ENCODE assay signal across 17 cellular contexts in genomic region chr10:114694062-114694461, GRCh38. TPM values are rescaled to one million over a fixed set of nuclear protein-coding genes. Genes with fewer than 3 reads are reported as not detected.
A peak's percentile ranks its signal among the peaks of the same experiment; 100 is the strongest.
DNase-seq lines count a peak whose midpoint lies in the region; ATAC-seq and TF ChIP-seq lines count a peak whose summit lies in the region.
"Had no signal": no experiment of that assay in that cellular context is flagged by ENCODE, and none has a peak within 500 bp of the region (broad histone marks: within the 10 kb centered on the region; RNA-seq: fewer than 3 reads in every experiment).

No MANE protein-coding gene starts in this region.

- no peaks in the 10 kb centered on the region for H3K36me3 Mint-ChIP-seq in CD8-positive, alpha-beta T cell
- H3K36me3 Mint-ChIP-seq in activated CD8-positive, alpha-beta T cell treated with anti-CD3 and anti-CD28 coated beads for 36 hours (ENCODE audit: low read depth), result no peaks in the 10 kb centered on the region

- CTCF ChIA-PET in CD8-positive, alpha-beta T cell (lab: Charles Lee), result interaction anchor here (0.8 to 2.6 kb wide), 8 partner anchors 10 to 390 kb away, joined by 3 to 15 read pairs (median 6); no protein-coding TSS in a partner anchor
- CTCF ChIA-PET in activated CD8-positive, alpha-beta T cell treated with anti-CD3 and anti-CD28 coated beads for 36 hours (lab: Charles Lee), result interaction anchor here (0.7 to 2.7 kb wide), 16 partner anchors 9 to 390 kb away, joined by 3 to 19 read pairs (median 4); partner anchors contain the start of gene FHIP2A

- TF ChIP-seq CTCF in CD8-positive, alpha-beta T cell (IDR thresholded peaks at IDR 0.05), result no peak
- TF ChIP-seq CTCF in activated CD8-positive, alpha-beta T cell treated with anti-CD3 and anti-CD28 coated beads for 36 hours (IDR thresholded peaks at IDR 0.05), result no peak
- TF ChIP-seq CTCF in GM10266 (IDR thresholded peaks at IDR 0.05; ENCODE audit: control insufficient read depth, insufficient read depth, low read depth, missing control alignments), result no peak

- peaks cover 5% of the 10 kb centered on the region for H3K4me1 ChIP-seq in CD8-positive, alpha-beta T cell (ENCODE audit: insufficient read depth, low read length)

- no peaks in the 10 kb centered on the region for H3K36me3 ChIP-seq in CD8-positive, alpha-beta T cell (ENCODE audit: insufficient read depth, low read length)
- H3K36me3 ChIP-seq in MG63, result peaks cover 13% of the 10 kb centered on the region
- H3K36me3 ChIP-seq: adrenal gland, spleen, thoracic aorta had no signal

- no peaks in the 10 kb centered on the region for H3K27me3 ChIP-seq in CD8-positive, alpha-beta T cell (ENCODE audit: insufficient read depth, low read length)
- H3K27me3 ChIP-seq in MG63, result no peaks in the 10 kb centered on the region
- H3K27me3 ChIP-seq: adrenal gland had no signal

- no peak overlapping the region for H3K27ac ChIP-seq in CD8-positive, alpha-beta T cell (ENCODE audit: low read depth, low read length)
- H3K27ac ChIP-seq: C4-2B, KMS-11, SK-N-MC, spleen, thoracic aorta had no signal

- H3K4me1 Mint-ChIP-seq in CD8-positive, alpha-beta T cell (ENCODE audit: low read depth), result peaks cover 13% of the 10 kb centered on the region
- H3K4me1 Mint-ChIP-seq in activated CD8-positive, alpha-beta T cell treated with anti-CD3 and anti-CD28 coated beads for 36 hours (ENCODE audit: low read depth), result peaks cover 9% of the 10 kb centered on the region
- H3K4me1 Mint-ChIP-seq: nephron had no signal

- ATAC-seq in CD8-positive, alpha-beta T cell, result peak; percentile 76
- peak; percentile 74 for ATAC-seq in activated CD8-positive, alpha-beta T cell treated with anti-CD3 and anti-CD28 coated beads for 36 hours

- POLR2A ChIA-PET in CD8-positive, alpha-beta T cell (lab: Charles Lee), result no interaction called here
- POLR2A ChIA-PET in activated CD8-positive, alpha-beta T cell treated with anti-CD3 and anti-CD28 coated beads for 36 hours (lab: Charles Lee), result no interaction called here

- peak overlapping the region; percentile 37 for H3K27ac Mint-ChIP-seq in CD8-positive, alpha-beta T cell
- no peak overlapping the region for H3K27ac Mint-ChIP-seq in activated CD8-positive, alpha-beta T cell treated with anti-CD3 and anti-CD28 coated beads for 36 hours
- H3K27ac Mint-ChIP-seq: activated T-cell treated with anti-CD3 and anti-CD28 coated beads, Interleukin-2, amount 50 U/mL, for 24 hours; nephron had no signal

- peaks cover 11% of the 10 kb centered on the region for H3K27me3 Mint-ChIP-seq in CD8-positive, alpha-beta T cell (ENCODE audit: low read depth)
- H3K27me3 Mint-ChIP-seq in activated CD8-positive, alpha-beta T cell treated with anti-CD3 and anti-CD28 coated beads for 36 hours, result peaks cover 2% of the 10 kb centered on the region

- intact Hi-C loops in CD8-positive, alpha-beta T cell (cut with DNase I, micrococcal nuclease), result loop anchor here (1.0 to 2.0 kb wide), 2 partner anchors 144 to 223 kb away; no protein-coding TSS in a partner anchor
- intact Hi-C loops in activated CD8-positive, alpha-beta T cell treated with anti-CD3 and anti-CD28 coated beads for 36 hours (cut with micrococcal nuclease), result loop anchor here (5.0 to 10.0 kb wide), 2 partner anchors 142 to 219 kb away; no protein-coding TSS in a partner anchor

- no peaks in the 10 kb centered on the region for H3K9me3 ChIP-seq in CD8-positive, alpha-beta T cell (ENCODE audit: low read length)
- no peaks in the 10 kb centered on the region for H3K9me3 ChIP-seq in MG63
- H3K9me3 ChIP-seq: adrenal gland, spleen, thoracic aorta had no signal

- no peaks in the 10 kb centered on the region for H3K9me3 Mint-ChIP-seq in CD8-positive, alpha-beta T cell
- H3K9me3 Mint-ChIP-seq in activated CD8-positive, alpha-beta T cell treated with anti-CD3 and anti-CD28 coated beads for 36 hours, result no peaks in the 10 kb centered on the region
- H3K9me3 Mint-ChIP-seq: activated T-cell treated with anti-CD3 and anti-CD28 coated beads, Interleukin-2, amount 50 U/mL, for 24 hours; nephron had no signal

- H3K4me3 Mint-ChIP-seq in CD8-positive, alpha-beta T cell, result no peak overlapping the region
- no peak overlapping the region for H3K4me3 Mint-ChIP-seq in activated CD8-positive, alpha-beta T cell treated with anti-CD3 and anti-CD28 coated beads for 36 hours
- H3K4me3 Mint-ChIP-seq: activated T-cell treated with anti-CD3 and anti-CD28 coated beads, Interleukin-2, amount 50 U/mL, for 24 hours; nephron had no signal

- DNase-seq in activated CD4-positive, alpha-beta T cell treated with anti-CD3 and anti-CD28 coated beads for 48 hours, result peak; percentile 6
- no peak for DNase-seq in activated CD4-positive, alpha-beta T cell treated with anti-CD3 and anti-CD28 coated beads, Interleukin-2, amount 50 U/mL, for 1 hour
- DNase-seq in CD8-positive, alpha-beta T cell, result peak in 4 of 7 experiments; percentile 10 to 51 (median 26)
- peak; percentile 43 for DNase-seq in activated CD8-positive, alpha-beta T cell treated with anti-CD3 and anti-CD28 coated beads for 36 hours
- DNase-seq in myocyte (ENCODE audit: low read depth) (peak; percentile 79), GM10266 (ENCODE audit: extremely low spot score) (no peak), MG63 (no peak)
- no peak for DNase-seq in stimulated activated CD4-positive, alpha-beta T cell treated with anti-CD3 and anti-CD28 coated beads, Interleukin-4, amount 100 ng/mL, for 1 hour
- DNase-seq: spleen, T1000 had no signal

- no peak overlapping the region for H3K4me3 ChIP-seq in CD8-positive, alpha-beta T cell (ENCODE audit: low read depth, low read length)
- no peak overlapping the region for H3K4me3 ChIP-seq in MG63
- H3K4me3 ChIP-seq: adrenal gland, SK-N-MC, spleen, thoracic aorta had no signal

RNA-seq across cellular contexts. Expression of gene ABLIM1, which starts 36.0 kb away (rescaled TPM):
- total RNA-seq in CD8-positive, alpha-beta T cell, result 100 to 1,000 TPM; 293 to 298 TPM
- 100 to 1,000 TPM; 148 to 155 TPM for total RNA-seq in activated CD8-positive, alpha-beta T cell treated with anti-CD3 and anti-CD28 coated beads for 36 hours
- 19.0 and 21.2 TPM in 2 replicates for total RNA-seq in myocyte
- 18.2 TPM for polyA plus RNA-seq in myocyte (2012)
- total RNA-seq in MG63 (2014; rRNA removed; shearing (Covaris generic); ENCODE audit: low replicate concordance), result 19.4 and 23.9 TPM in 2 replicates

Comparison
In these comparisons a context has a peak if more than half of its experiments do, and no peak if none do; other contexts are left out.
1. DNase-seq: peak in activated CD4-positive, alpha-beta T cell treated with anti-CD3 and anti-CD28 coated beads for 48 hours (single experiment), CD8-positive, alpha-beta T cell (4 of 7), activated CD8-positive, alpha-beta T cell treated with anti-CD3 and anti-CD28 coated beads for 36 hours (single experiment) and myocyte (single experiment); none in activated CD4-positive, alpha-beta T cell treated with anti-CD3 and anti-CD28 coated beads, Interleukin-2, amount 50 U/mL, for 1 hour (single experiment), GM10266 (single experiment), MG63 (single experiment) and stimulated activated CD4-positive, alpha-beta T cell treated with anti-CD3 and anti-CD28 coated beads, Interleukin-4, amount 100 ng/mL, for 1 hour (single experiment).